ENCODE assay signal across 8 cellular contexts in genomic region chr13:113029487-113030258, GRCh38.
DNase-seq lines count a peak whose midpoint lies in the region; TF ChIP-seq lines count a peak whose summit lies in the region.

No MANE protein-coding gene starts in this region.

- peak; percentile 49 for DNase-seq in Daoy (ENCODE audit: low read depth)
- DNase-seq in activated CD8-positive, alpha-beta memory T cell treated with anti-CD3 and anti-CD28 coated beads for 4 hours (ENCODE audit: low read depth in 2 of 2): peak; percentile 13 to 22
- no peak for DNase-seq in esophagus muscularis mucosa (ENCODE audit: extremely low spot score)
- DNase-seq in retina: peak; percentile 77
- DNase-seq in ureter (ENCODE audit: low spot score): no peak
- no peak for DNase-seq in occipital lobe (lab: John Stamatoyannopoulos, UW)
- no peak for DNase-seq in SKM-1 (lab: John Stamatoyannopoulos, UW; ENCODE audit: unreplicated experiment)

- H3K27ac ChIP-seq in esophagus muscularis mucosa (replicated peaks in 1 of 4): no peak overlapping the region

- peaks cover 0 to 39% (median 0%) of the 10 kb centered on the region in 4 donors for H3K27me3 ChIP-seq in esophagus muscularis mucosa

- no peaks in the 10 kb centered on the region for H3K9me3 ChIP-seq in esophagus muscularis mucosa

- H3K36me3 ChIP-seq in esophagus muscularis mucosa: peaks cover 0 to 24% (median 0%) of the 10 kb centered on the region in 4 donors

- 57% methylated on average over 11 of the region's 23 CpGs for WGBS in esophagus muscularis mucosa

- no peak for TF ChIP-seq POLR2A in esophagus muscularis mucosa (IDR thresholded peaks at IDR 0.05; ENCODE audit: low read depth)

- H3K4me3 ChIP-seq in esophagus muscularis mucosa: no peak overlapping the region

- peaks cover 0 to 1% (median under 1%) of the 10 kb centered on the region in 4 donors for H3K4me1 ChIP-seq in esophagus muscularis mucosa

- TF ChIP-seq EP300 in esophagus muscularis mucosa (IDR thresholded peaks at IDR 0.05): no peak

- intact Hi-C loops in esophagus muscularis mucosa (cut with DNase I): loop anchor here (5.0 to 10.0 kb wide), 2 partner anchors 87 to 185 kb away; no protein-coding TSS in a partner anchor

- TF ChIP-seq CTCF in LNCAP (IDR thresholded peaks at IDR 0.05): peak; percentile 90
- peak; percentile 44 to 66 (median 49) for TF ChIP-seq CTCF in esophagus muscularis mucosa (IDR thresholded peaks at IDR 0.05)

Comparison
In these comparisons a context has a peak if more than half of its experiments do, and no peak if none do; other contexts are left out.
1. DNase-seq: peak in Daoy (single experiment), activated CD8-positive, alpha-beta memory T cell treated with anti-CD3 and anti-CD28 coated beads for 4 hours (2 of 2) and retina (single experiment); none in esophagus muscularis mucosa (single experiment), ureter (single experiment), occipital lobe (single experiment) and SKM-1 (single experiment).